In the genomic region with DNA sequence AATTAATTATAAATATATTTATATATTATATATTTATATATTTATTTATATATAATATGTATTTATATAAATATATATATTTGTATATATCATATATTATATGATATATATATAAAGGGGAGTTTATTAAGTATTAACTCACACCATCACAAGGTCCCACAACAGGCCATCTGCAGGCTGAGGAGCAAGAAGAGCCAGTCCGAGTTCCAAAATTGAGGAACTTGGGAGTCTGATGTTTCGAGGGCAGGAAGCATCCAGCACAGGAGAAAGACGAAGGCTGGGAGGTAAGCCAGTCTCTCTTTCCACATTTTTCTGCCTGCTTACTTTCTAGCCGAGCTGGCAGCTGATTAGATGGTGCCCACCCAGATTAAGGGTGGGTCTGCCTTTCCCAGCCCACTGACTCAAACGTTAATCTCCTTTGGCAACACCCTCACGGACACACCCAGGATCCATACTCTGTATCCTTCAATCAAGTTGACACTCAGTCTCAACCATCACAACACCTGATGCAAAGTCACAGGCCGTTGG, we compare ENCODE assay signal across 8 cellular contexts. TPM values are rescaled to one million over a fixed set of nuclear protein-coding genes. Genes with fewer than 3 reads are reported as not detected.
A peak's percentile ranks its signal among the peaks of the same experiment; 100 is the strongest.
DNase-seq lines count a peak whose midpoint lies in the region; ATAC-seq, FAIRE-seq and TF ChIP-seq lines count a peak whose summit lies in the region.
"Not testable (repeated sequence)": the region's sequence is repeated elsewhere in the genome, so short reads cannot be mapped to it uniquely, and the experiment has no call there.

No MANE protein-coding gene starts in this region.

- WGBS in H1 (ENCODE audit: extremely low coverage in 1 of 2, insufficient coverage in 1 of 2, insufficient read length in 1 of 2, insufficient replicate concordance in 2 of 2, low coverage in 1 of 2, low lambda C conversion rate in 2 of 2, missing lambda C conversion rate in 1 of 2), 2 experiments: 90% methylated on average over 7 of the region's 7 CpGs; no CpG with 5 or more reads in 1 of the 2 experiments

- not testable (repeated sequence) for H3K4me1 Mint-ChIP-seq in activated CD4-positive, alpha-beta T cell treated with anti-CD3 and anti-CD28 coated beads, Interleukin-2, amount 10 ng/mL, durations not matched to agents 7 days and 5 days

- not testable (repeated sequence) for H3K9ac ChIP-seq in H1 (replicated peaks in 1 of 4; ENCODE audit: extremely low read depth in 1 of 4, low read depth in 3 of 4, low read length in 3 of 4); kidney (ENCODE audit: low read length in 2 of 2)

- not testable (repeated sequence) for H2AK5ac ChIP-seq in H1 (ENCODE audit: low read depth, low read length)

- not testable (repeated sequence) for H3K27ac ChIP-seq in A673 (ENCODE audit: low read depth, low read length, poor library complexity, severe bottlenecking); OCI-LY7 (ENCODE audit: low read depth, low read length, poor library complexity, severe bottlenecking); H1 (ENCODE audit: low read depth, low read length); kidney (ENCODE audit: low read depth in 2 of 2, low read length in 2 of 2)
- H3K27ac ChIP-seq in gastrocnemius medialis: peak overlapping the region; percentile 55 to 87 (median 82)

- not testable (repeated sequence) for H3K4me3 Mint-ChIP-seq in activated CD4-positive, alpha-beta T cell treated with anti-CD3 and anti-CD28 coated beads, Interleukin-2, amount 10 ng/mL, durations not matched to agents 7 days and 5 days

- not testable (repeated sequence) for H3K18ac ChIP-seq in H1 (ENCODE audit: extremely low read depth, low read length)

- intact Hi-C loops in A673 (cut with micrococcal nuclease; ENCODE audit: unreplicated experiment); OCI-LY7 (cut with micrococcal nuclease; ENCODE audit: unreplicated experiment); kidney (cut with DNase I); gastrocnemius medialis (cut with DNase I; ENCODE audit: low total_unique reads): not testable (repeated sequence)

- not testable (repeated sequence) for H3K4me1 ChIP-seq in A673 (ENCODE audit: insufficient read depth, low read length, poor library complexity, severe bottlenecking); OCI-LY7 (ENCODE audit: insufficient read depth, low read length, poor library complexity, severe bottlenecking); H1 (replicated peaks in 1 of 4; ENCODE audit: control insufficient read depth in 3 of 4, insufficient read depth in 4 of 4, low read length in 3 of 4); kidney (ENCODE audit: control insufficient read depth in 1 of 2, insufficient read depth in 1 of 2, low read depth in 1 of 2, low read length in 2 of 2)
- H3K4me1 ChIP-seq in gastrocnemius medialis: peaks cover 11% of the 10 kb centered on the region in 2 donors

- CTCF ChIA-PET in A673 (lab: Charles Lee); OCI-LY7 (lab: Charles Lee; ENCODE audit: unreplicated experiment); activated CD4-positive, alpha-beta T cell treated with anti-CD3 and anti-CD28 coated beads, Interleukin-2, amount 10 ng/mL, durations not matched to agents 7 days and 5 days (lab: Charles Lee): not testable (repeated sequence)
- CTCF ChIA-PET in H1 (lab: Charles Lee; ENCODE audit: partially characterized antibody): interaction anchor here (2.1 kb wide), 1 partner anchor 18 kb away, joined by 6 read pairs; no protein-coding TSS in a partner anchor

- 0 out of 2 replicates have a peak overlapping the region, but pooled peaks have one; percentile 84 for H4K8ac ChIP-seq in H1 (ENCODE audit: extremely low read depth, insufficient read depth, low read length)

- H3K56ac ChIP-seq in H1 (replicated peaks; ENCODE audit: insufficient read length, low read depth, low read length): not testable (repeated sequence)

- not testable (repeated sequence) for TF ChIP-seq EP300 in H1 (IDR thresholded peaks at IDR 0.05; ENCODE audit: borderline replicate concordance in 1 of 2, low read depth in 2 of 2, low read length in 2 of 2)

- not testable (repeated sequence) for H3K9me3 Mint-ChIP-seq in activated CD4-positive, alpha-beta T cell treated with anti-CD3 and anti-CD28 coated beads, Interleukin-2, amount 10 ng/mL, durations not matched to agents 7 days and 5 days

- H4K5ac ChIP-seq in H1 (ENCODE audit: insufficient read length, low read depth, low read length): not testable (repeated sequence)

- TF ChIP-seq RAD21 in H1 (IDR thresholded peaks at IDR 0.05 in 1 of 2, conservative IDR thresholded peaks at IDR 0.05 in 1 of 2; ENCODE audit: low read depth in 2 of 2, low read length in 2 of 2): not testable (repeated sequence)

- POLR2A ChIA-PET in A673 (lab: Charles Lee; ENCODE audit: low non-redundant PET); activated CD4-positive, alpha-beta T cell treated with anti-CD3 and anti-CD28 coated beads, Interleukin-2, amount 10 ng/mL, durations not matched to agents 7 days and 5 days (lab: Charles Lee): not testable (repeated sequence)
- POLR2A ChIA-PET in OCI-LY7 (lab: Charles Lee) (interaction anchor here (0.6 kb wide), 1 partner anchor 413 kb away, joined by 3 read pairs; no protein-coding TSS in a partner anchor), H1 (lab: Charles Lee; ENCODE audit: partially characterized antibody) (interaction anchor here (1.9 kb wide), 1 partner anchor 42 kb away, joined by 5 read pairs; the partner anchor contains the start of gene CAMTA1)

- H3K79me1 ChIP-seq in H1 (ENCODE audit: low read depth, low read length): not testable (repeated sequence)

- in situ Hi-C loops in gastrocnemius medialis (cut with MboI; ENCODE audit: low sequenced_read_pairs in 4 of 4): not testable (repeated sequence)

- H3K27ac Mint-ChIP-seq in activated CD4-positive, alpha-beta T cell treated with anti-CD3 and anti-CD28 coated beads, Interleukin-2, amount 10 ng/mL, durations not matched to agents 7 days and 5 days: not testable (repeated sequence)

- H3K23ac ChIP-seq in H1 (ENCODE audit: insufficient read length): not testable (repeated sequence)

- H3K14ac ChIP-seq in H1 (ENCODE audit: insufficient read length): not testable (repeated sequence)

- H3K23me2 ChIP-seq in H1 (ENCODE audit: low read depth, low read length): not testable (repeated sequence)

- FAIRE-seq in G401.6 (lab: Jason Lieb, UNC): peak; percentile 97
- not testable (repeated sequence) for FAIRE-seq in H1 (lab: Jason Lieb, UNC); kidney (lab: Jason Lieb, UNC)

- not testable (repeated sequence) for H2BK12ac ChIP-seq in H1 (ENCODE audit: low read depth, low read length)

- ATAC-seq in gastrocnemius medialis: not testable (repeated sequence)

- H3K4me3 ChIP-seq in A673 (ENCODE audit: low read depth, low read length, poor library complexity, severe bottlenecking); OCI-LY7 (ENCODE audit: low read depth, low read length, poor library complexity, severe bottlenecking); H1 (ENCODE audit: extremely low read depth in 1 of 4, insufficient read depth in 2 of 4, low read depth in 3 of 4, low read length in 4 of 4); kidney (ENCODE audit: low read length in 2 of 2); gastrocnemius medialis: not testable (repeated sequence)

- not testable (repeated sequence) for H4K20me1 ChIP-seq in OCI-LY7 (ENCODE audit: insufficient read depth, low read length); H1 (replicated peaks in 1 of 2; ENCODE audit: control insufficient read depth in 1 of 2, insufficient read depth in 2 of 2, low read length in 2 of 2)

- H3K4me2 ChIP-seq in OCI-LY7 (ENCODE audit: low read length): peak overlapping the region; percentile 13; the same call in 1 of the 2 replicates
- not testable (repeated sequence) for H3K4me2 ChIP-seq in H1 (ENCODE audit: insufficient read depth in 1 of 2, low read depth in 2 of 2, low read length in 2 of 2)

- H3K9me3 ChIP-seq in A673 (ENCODE audit: low read depth, low read length, poor library complexity, severe bottlenecking); OCI-LY7 (ENCODE audit: low read length); H1 (ENCODE audit: insufficient read depth in 2 of 2, low read depth in 1 of 2, low read length in 1 of 2); kidney (ENCODE audit: control insufficient read depth in 1 of 2, low read length in 2 of 2); gastrocnemius medialis: not testable (repeated sequence)

- H3K79me2 ChIP-seq in OCI-LY7 (ENCODE audit: insufficient read depth, low read depth, low read length); H1 (ENCODE audit: control insufficient read depth in 1 of 2, insufficient read depth in 2 of 2, low read length in 2 of 2): not testable (repeated sequence)

- not testable (repeated sequence) for TF ChIP-seq CTCF in A673 (conservative IDR thresholded peaks at IDR 0.05; ENCODE audit: low read depth, low read length); OCI-LY7 (conservative IDR thresholded peaks at IDR 0.05; ENCODE audit: low read length); H1 (IDR thresholded peaks at IDR 0.05; ENCODE audit: control extremely low read depth in 1 of 3, insufficient read depth in 1 of 3, low read depth in 1 of 3, low read length in 3 of 3); kidney (IDR thresholded peaks at IDR 0.05; ENCODE audit: borderline replicate concordance, extremely low read depth, insufficient read depth); gastrocnemius medialis (IDR thresholded peaks at IDR 0.05 in 4 of 5, conservative IDR thresholded peaks at IDR 0.05 in 1 of 5)

- not testable (repeated sequence) for H4K91ac ChIP-seq in H1 (replicated peaks; ENCODE audit: insufficient read length, low read length)

- not testable (repeated sequence) for H3K27me3 Mint-ChIP-seq in activated CD4-positive, alpha-beta T cell treated with anti-CD3 and anti-CD28 coated beads, Interleukin-2, amount 10 ng/mL, durations not matched to agents 7 days and 5 days

- H2BK5ac ChIP-seq in H1 (ENCODE audit: low read depth, low read length): not testable (repeated sequence)

- not testable (repeated sequence) for BruUV-seq in A673 (replicated peaks; lab: Mats Ljungman, UMichigan); OCI-LY7 (replicated peaks; lab: Mats Ljungman, UMichigan)

- H3K9me2 ChIP-seq in OCI-LY7 (ENCODE audit: insufficient read depth, low read length): not testable (repeated sequence)

- peak overlapping the region; percentile 50; the same call in 1 of the 2 replicates for H2AFZ ChIP-seq in OCI-LY7 (ENCODE audit: low read length)
- not testable (repeated sequence) for H2AFZ ChIP-seq in H1 (ENCODE audit: low read length)

- DNase-seq in A673 (ENCODE audit: low spot score) (peak; percentile 32), MV-4-11 (lab: John Stamatoyannopoulos, UW) (peak; percentile 28), OCI-LY7 (ENCODE audit: low spot score) (peak; percentile 22), kidney (peak; percentile 1)
- peak; percentile 31 for DNase-seq in activated CD4-positive, alpha-beta T cell treated with anti-CD3 and anti-CD28 coated beads, Interleukin-2, amount 10 ng/mL, durations not matched to agents 7 days and 5 days
- not testable (repeated sequence) for DNase-seq in H1 (ENCODE audit: low read depth in 1 of 2, low spot score in 2 of 2); gastrocnemius medialis

- not testable (repeated sequence) for H3K4ac ChIP-seq in H1 (replicated peaks; ENCODE audit: insufficient read length, low read depth, low read length)

- H3K27me3 ChIP-seq in A673 (replicated peaks; ENCODE audit: insufficient read depth, low read depth, low read length, poor library complexity): peaks cover 14% of the 10 kb centered on the region
- H3K27me3 ChIP-seq in H1 (replicated peaks in 1 of 4; ENCODE audit: control insufficient read depth in 3 of 4, extremely low read depth in 1 of 4, insufficient read depth in 3 of 4, low read length in 3 of 4); gastrocnemius medialis: not testable (repeated sequence)

- H2BK20ac ChIP-seq in H1 (ENCODE audit: low read length): not testable (repeated sequence)

- H2BK120ac ChIP-seq in H1 (replicated peaks; ENCODE audit: low read depth, low read length): not testable (repeated sequence)

- not testable (repeated sequence) for H2BK15ac ChIP-seq in H1 (ENCODE audit: low read length)

- not testable (repeated sequence) for TF ChIP-seq POLR2A in H1 (IDR thresholded peaks at IDR 0.05; ENCODE audit: control extremely low read depth in 1 of 2, low read depth in 2 of 2, low read length in 2 of 2); gastrocnemius medialis (IDR thresholded peaks at IDR 0.05)

- H3K36me3 ChIP-seq in A673 (ENCODE audit: insufficient read depth, low read length, poor library complexity, severe bottlenecking); OCI-LY7 (ENCODE audit: insufficient read depth, low read length); H1 (ENCODE audit: control insufficient read depth in 2 of 4, insufficient read depth in 4 of 4, low read length in 3 of 4); kidney (ENCODE audit: control insufficient read depth in 1 of 2, insufficient read depth in 2 of 2, low read length in 2 of 2); gastrocnemius medialis: not testable (repeated sequence)

- H3K36me3 Mint-ChIP-seq in activated CD4-positive, alpha-beta T cell treated with anti-CD3 and anti-CD28 coated beads, Interleukin-2, amount 10 ng/mL, durations not matched to agents 7 days and 5 days (ENCODE audit: low read depth): not testable (repeated sequence)

RNA-seq across cellular contexts. Expression of gene DNAJC11, which starts 41.1 kb away (rescaled TPM):
- total RNA-seq in A673 (2021) (94.2 and 106 TPM in 2 replicates), OCI-LY7 (2022) (64.1 and 65.6 TPM in 2 replicates), kidney (44.6 TPM), gastrocnemius medialis (10 to 100 TPM; 23.3 to 40.7 (median 30.8) TPM)
- total RNA-seq in OCI-LY7 (2014; rRNA removed; shearing (Covaris generic)): 31.0 and 41.6 TPM in 2 replicates
- total RNA-seq in activated CD4-positive, alpha-beta T cell treated with anti-CD3 and anti-CD28 coated beads, Interleukin-2, amount 10 ng/mL, durations not matched to agents 7 days and 5 days: 10 to 100 TPM; 43.0 to 52.1 TPM
- 90.9 and 92.8 TPM in 2 replicates for total RNA-seq in H1 (2021; fragmentation: NEBNext Ultra II Directional; extraction: Animal tissue kit (Norgen Biotek cat#: 25700))
- polyA plus RNA-seq in H1 (2011; rRNA removed) (43.9 and 64.3 TPM in 2 replicates), kidney (ENCODE audit: insufficient read depth, low read depth, low replicate concordance) (49.8 TPM)
- 46.9 TPM for polyA plus RNA-seq in H1 (2011; cell fraction: cytosol; rRNA removed)
- 97.3 TPM for polyA plus RNA-seq in H1 (2011; cell fraction: nucleus; rRNA removed)
- 73.8 to 103 TPM (median 78.6 TPM) in 4 replicates for polyA plus RNA-seq in H1 (2012, experiment 1 of 2)
- 33.4 TPM for polyA plus RNA-seq in H1 (2012, experiment 2 of 2)
- 63.1 TPM for polyA plus RNA-seq in H1 (2013, experiment 1 of 2)
- 61.7 TPM for polyA plus RNA-seq in H1 (2013, experiment 2 of 2)
- 50.0 and 68.9 TPM in 2 replicates for polyA minus RNA-seq in H1 (2011; rRNA and poly(A)+ RNA removed)
- 27.9 TPM for polyA minus RNA-seq in H1 (2011; cell fraction: cytosol; rRNA and poly(A)+ RNA removed)
- 51.5 TPM for polyA minus RNA-seq in H1 (2011; cell fraction: nucleus; rRNA and poly(A)+ RNA removed)

RNA-seq across cellular contexts. Expression of gene CAMTA1, which starts 42.5 kb away (rescaled TPM):
- 85.2 and 92.2 TPM in 2 replicates for total RNA-seq in A673 (2021)
- total RNA-seq in OCI-LY7 (2014; rRNA removed; shearing (Covaris generic)): 40.2 and 43.9 TPM in 2 replicates
- total RNA-seq in OCI-LY7 (2022): 73.3 and 80.8 TPM in 2 replicates
- 10 to 100 TPM; 39.3 to 48.8 TPM for total RNA-seq in activated CD4-positive, alpha-beta T cell treated with anti-CD3 and anti-CD28 coated beads, Interleukin-2, amount 10 ng/mL, durations not matched to agents 7 days and 5 days
- total RNA-seq in H1 (2021; fragmentation: NEBNext Ultra II Directional; extraction: Animal tissue kit (Norgen Biotek cat#: 25700)): 119 and 131 TPM in 2 replicates
- 47.9 and 65.0 TPM in 2 replicates for polyA plus RNA-seq in H1 (2011; rRNA removed)
- 93.6 TPM for polyA plus RNA-seq in H1 (2011; cell fraction: cytosol; rRNA removed)
- polyA plus RNA-seq in H1 (2011; cell fraction: nucleus; rRNA removed): 21.4 TPM
- 82.2 to 151 TPM (median 99.7 TPM) in 4 replicates for polyA plus RNA-seq in H1 (2012, experiment 1 of 2)
- polyA plus RNA-seq in H1 (2012, experiment 2 of 2): 162 TPM
- polyA plus RNA-seq in H1 (2013, experiment 1 of 2): 154 TPM
- 157 TPM for polyA plus RNA-seq in H1 (2013, experiment 2 of 2)
- polyA minus RNA-seq in H1 (2011; rRNA and poly(A)+ RNA removed): 25.9 and 27.4 TPM in 2 replicates
- polyA minus RNA-seq in H1 (2011; cell fraction: cytosol; rRNA and poly(A)+ RNA removed): 28.8 TPM
- polyA minus RNA-seq in H1 (2011; cell fraction: nucleus; rRNA and poly(A)+ RNA removed): 53.9 TPM
- 79.0 TPM for total RNA-seq in kidney
- polyA plus RNA-seq in kidney (ENCODE audit: insufficient read depth, low read depth, low replicate concordance): 170 TPM
- 100 to 1,000 TPM in 1 of 4 donors, 10 to 100 TPM in 3; 60.5 to 113 (median 70.4) TPM for total RNA-seq in gastrocnemius medialis
